In genomic region chr20:31879143-31879987, GRCh38 we compare ENCODE assay signal across 1 cellular context.
A peak's percentile ranks its signal among the peaks of the same experiment; 100 is the strongest.
TF ChIP-seq lines count a peak whose summit lies in the region.

No MANE protein-coding gene starts in this region.

TF ChIP-seq in HepG2, 621 proteins besides CTCF, POLR2A, EP300 and RAD21 (continued from another document and continues in another):
- TF ChIP-seq ZBTB40 (IDR thresholded peaks at IDR 0.05) (no peak), ZBTB40 (CRISPR knock-in tag; IDR thresholded peaks at IDR 0.05) (peak; percentile 28; the same call in 1 of the 2 replicates), RELA (CRISPR knock-in tag; IDR thresholded peaks at IDR 0.05) (peak; percentile 97), ZNF598 (CRISPR knock-in tag; IDR thresholded peaks at IDR 0.05; ENCODE audit: borderline replicate concordance) (peak; percentile 95; the same call in 1 of the 2 replicates), ZNF256 (CRISPR knock-in tag; conservative IDR thresholded peaks at IDR 0.05) (no peak), PRMT3 (CRISPR knock-in tag; IDR thresholded peaks at IDR 0.05; ENCODE audit: borderline replicate concordance, low read depth) (peak; percentile 54; the same call in 1 of the 2 replicates), SSRP1 (CRISPR knock-in tag; IDR thresholded peaks at IDR 0.05) (peak; percentile 45; the same call in 1 of the 2 replicates), KDM2A (CRISPR knock-in tag; IDR thresholded peaks at IDR 0.05; ENCODE audit: borderline replicate concordance, low read depth) (peak; percentile 89), MEF2D (CRISPR knock-in tag; IDR thresholded peaks at IDR 0.05) (peak; percentile 74; the same call in 1 of the 2 replicates), GZF1 (CRISPR knock-in tag; IDR thresholded peaks at IDR 0.05) (0 out of 2 replicates have a peak, but pooled peaks have one; percentile 29), ZNF839 (CRISPR knock-in tag; IDR thresholded peaks at IDR 0.05; ENCODE audit: borderline replicate concordance) (no peak; the same call in 1 of the 2 replicates), TAF15 (IDR thresholded peaks at IDR 0.05; ENCODE audit: low read depth, low read length, poor library complexity, severe bottlenecking) (no peak), ZNF557 (CRISPR knock-in tag; IDR thresholded peaks at IDR 0.05) (0 out of 2 replicates have a peak, but pooled peaks have one; percentile 8), CSRNP1 (CRISPR knock-in tag; IDR thresholded peaks at IDR 0.05) (0 out of 2 replicates have a peak, but pooled peaks have one; percentile 58), ZNF543 (CRISPR knock-in tag; IDR thresholded peaks at IDR 0.05) (peak; percentile 47), SALL1 (CRISPR knock-in tag; IDR thresholded peaks at IDR 0.05) (peak; percentile 74), SP4 (CRISPR knock-in tag; IDR thresholded peaks at IDR 0.05) (no peak; the same call in 1 of the 2 replicates), XRCC5 (optimal IDR thresholded peaks at IDR 0.05; ENCODE audit: low read length) (peak; percentile 26), THAP8 (CRISPR knock-in tag; IDR thresholded peaks at IDR 0.05; ENCODE audit: borderline replicate concordance) (no peak; the same call in 1 of the 2 replicates), NFAT5 (CRISPR knock-in tag; IDR thresholded peaks at IDR 0.05) (peak; percentile 24; the same call in 1 of the 2 replicates), ZNF44 (CRISPR knock-in tag; IDR thresholded peaks at IDR 0.05) (peak; percentile 87; the same call in 1 of the 2 replicates), FOXA3 (CRISPR knock-in tag; IDR thresholded peaks at IDR 0.05) (no peak; the same call in 1 of the 2 replicates), RBM22 (optimal IDR thresholded peaks at IDR 0.05; ENCODE audit: low read length) (peak; percentile 93), ZNF432 (CRISPR knock-in tag; IDR thresholded peaks at IDR 0.05; ENCODE audit: borderline replicate concordance) (no peak), ATRX (CRISPR knock-in tag; IDR thresholded peaks at IDR 0.05; ENCODE audit: borderline replicate concordance) (peak; percentile 54; the same call in 1 of the 2 replicates)
- TF ChIP-seq, protein P1, sequence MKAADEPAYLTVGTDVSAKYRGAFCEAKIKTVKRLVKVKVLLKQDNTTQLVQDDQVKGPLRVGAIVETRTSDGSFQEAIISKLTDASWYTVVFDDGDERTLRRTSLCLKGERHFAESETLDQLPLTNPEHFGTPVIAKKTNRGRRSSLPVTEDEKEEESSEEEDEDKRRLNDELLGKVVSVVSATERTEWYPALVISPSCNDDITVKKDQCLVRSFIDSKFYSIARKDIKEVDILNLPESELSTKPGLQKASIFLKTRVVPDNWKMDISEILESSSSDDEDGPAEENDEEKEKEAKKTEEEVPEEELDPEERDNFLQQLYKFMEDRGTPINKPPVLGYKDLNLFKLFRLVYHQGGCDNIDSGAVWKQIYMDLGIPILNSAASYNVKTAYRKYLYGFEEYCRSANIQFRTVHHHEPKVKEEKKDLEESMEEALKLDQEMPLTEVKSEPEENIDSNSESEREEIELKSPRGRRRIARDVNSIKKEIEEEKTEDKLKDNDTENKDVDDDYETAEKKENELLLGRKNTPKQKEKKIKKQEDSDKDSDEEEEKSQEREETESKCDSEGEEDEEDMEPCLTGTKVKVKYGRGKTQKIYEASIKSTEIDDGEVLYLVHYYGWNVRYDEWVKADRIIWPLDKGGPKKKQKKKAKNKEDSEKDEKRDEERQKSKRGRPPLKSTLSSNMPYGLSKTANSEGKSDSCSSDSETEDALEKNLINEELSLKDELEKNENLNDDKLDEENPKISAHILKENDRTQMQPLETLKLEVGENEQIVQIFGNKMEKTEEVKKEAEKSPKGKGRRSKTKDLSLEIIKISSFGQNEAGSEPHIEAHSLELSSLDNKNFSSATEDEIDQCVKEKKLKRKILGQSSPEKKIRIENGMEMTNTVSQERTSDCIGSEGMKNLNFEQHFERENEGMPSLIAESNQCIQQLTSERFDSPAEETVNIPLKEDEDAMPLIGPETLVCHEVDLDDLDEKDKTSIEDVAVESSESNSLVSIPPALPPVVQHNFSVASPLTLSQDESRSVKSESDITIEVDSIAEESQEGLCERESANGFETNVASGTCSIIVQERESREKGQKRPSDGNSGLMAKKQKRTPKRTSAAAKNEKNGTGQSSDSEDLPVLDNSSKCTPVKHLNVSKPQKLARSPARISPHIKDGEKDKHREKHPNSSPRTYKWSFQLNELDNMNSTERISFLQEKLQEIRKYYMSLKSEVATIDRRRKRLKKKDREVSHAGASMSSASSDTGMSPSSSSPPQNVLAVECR (CRISPR knock-in tag; IDR thresholded peaks at IDR 0.05; ENCODE audit: borderline replicate concordance) = peak; percentile 99
- TF ChIP-seq, protein P2, sequence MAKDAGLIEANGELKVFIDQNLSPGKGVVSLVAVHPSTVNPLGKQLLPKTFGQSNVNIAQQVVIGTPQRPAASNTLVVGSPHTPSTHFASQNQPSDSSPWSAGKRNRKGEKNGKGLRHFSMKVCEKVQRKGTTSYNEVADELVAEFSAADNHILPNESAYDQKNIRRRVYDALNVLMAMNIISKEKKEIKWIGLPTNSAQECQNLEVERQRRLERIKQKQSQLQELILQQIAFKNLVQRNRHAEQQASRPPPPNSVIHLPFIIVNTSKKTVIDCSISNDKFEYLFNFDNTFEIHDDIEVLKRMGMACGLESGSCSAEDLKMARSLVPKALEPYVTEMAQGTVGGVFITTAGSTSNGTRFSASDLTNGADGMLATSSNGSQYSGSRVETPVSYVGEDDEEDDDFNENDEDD (CRISPR knock-in tag; IDR thresholded peaks at IDR 0.05; ENCODE audit: borderline replicate concordance) = peak; percentile 46; the same call in 1 of the 2 replicates
